ENCODE assay signal across 12 cellular contexts in the genomic region with DNA sequence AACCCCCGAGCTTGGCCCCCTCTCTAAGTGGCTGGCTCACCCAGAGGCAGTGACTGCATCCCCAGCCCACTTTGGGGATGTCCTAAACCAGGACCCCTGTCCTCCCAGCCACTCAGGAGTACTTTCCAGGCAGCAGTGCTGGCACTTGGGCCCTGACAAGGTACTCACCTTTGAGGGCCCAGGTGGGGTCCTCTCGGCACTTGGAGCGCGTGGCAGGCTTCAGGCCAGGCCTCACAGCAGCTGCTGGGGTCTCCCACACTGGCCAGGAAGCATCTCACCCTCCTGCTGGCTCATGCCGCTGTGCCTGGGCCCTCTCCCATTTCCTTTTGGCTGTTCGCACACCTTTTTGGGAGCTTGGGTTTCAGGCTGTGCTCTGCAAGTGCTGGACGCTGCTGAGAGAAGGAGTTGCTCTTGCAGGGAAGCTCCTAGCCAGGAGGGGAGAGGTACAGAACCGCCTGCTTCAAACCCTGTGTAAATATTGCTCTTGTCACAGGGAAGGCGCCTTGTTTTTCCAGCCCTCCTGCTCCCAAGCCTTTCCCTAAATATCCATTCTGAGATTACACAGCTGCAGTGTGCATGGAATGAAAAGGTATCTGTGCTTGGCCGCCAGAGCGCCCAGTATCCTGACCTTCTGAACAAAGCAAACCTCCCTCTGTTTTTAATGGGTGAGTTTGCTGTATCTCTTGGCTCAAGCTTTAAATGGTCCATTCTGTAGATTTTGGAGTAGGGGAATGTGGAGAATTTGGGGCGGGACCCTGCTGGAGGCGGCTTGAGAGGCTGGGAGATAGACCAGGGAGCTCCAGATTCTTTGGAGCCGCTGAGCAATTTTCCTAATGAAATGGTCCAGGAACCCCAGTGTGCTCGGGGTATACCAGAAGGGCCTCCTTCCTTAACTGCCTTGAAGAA. TPM values are rescaled to one million over a fixed set of nuclear protein-coding genes. Genes with fewer than 3 reads are reported as not detected.
A peak's percentile ranks its signal among the peaks of the same experiment; 100 is the strongest.
DNase-seq lines count a peak whose midpoint lies in the region; ATAC-seq, FAIRE-seq and TF ChIP-seq lines count a peak whose summit lies in the region.
"Had no signal": no experiment of that assay in that cellular context is flagged by ENCODE, and none has a peak within 500 bp of the region (broad histone marks: within the 10 kb centered on the region; RNA-seq: fewer than 3 reads in every experiment).

No MANE protein-coding gene starts in this region.

- peak overlapping the region; percentile 45 for H3K4me2 ChIP-seq in astrocyte (ENCODE audit: low read length)

- H3K27ac ChIP-seq in astrocyte (ENCODE audit: low read depth, low read length) (peak overlapping the region; percentile 49), kidney (ENCODE audit: low read depth in 2 of 2, low read length in 2 of 2) (peak overlapping the region in 1 of 2 donors; percentile 54)

- H3K4me1 ChIP-seq in astrocyte (ENCODE audit: insufficient read depth, low read length) (peaks cover 44% of the 10 kb centered on the region), kidney (ENCODE audit: control insufficient read depth in 1 of 2, insufficient read depth in 1 of 2, low read depth in 1 of 2, low read length in 2 of 2) (peaks cover 19 to 24% of the 10 kb centered on the region in 2 donors)

- peak overlapping the region; percentile 30 for H3K9ac ChIP-seq in astrocyte (ENCODE audit: low read length)
- H3K9ac ChIP-seq in kidney (ENCODE audit: low read length in 2 of 2) = peak overlapping the region in 1 of 2 donors; percentile 41

- H4K20me1 ChIP-seq in astrocyte (ENCODE audit: insufficient read depth, low read length) = peaks cover 46% of the 10 kb centered on the region

- FAIRE-seq in astrocyte (lab: Jason Lieb, UNC) = no peak
- FAIRE-seq in kidney (lab: Jason Lieb, UNC) = no peak

- POLR2A ChIA-PET in activated CD8-positive, alpha-beta T cell treated with anti-CD3 and anti-CD28 coated beads, Interleukin-2, amount 10 ng/mL, durations not matched to agents 7 days and 5 days (lab: Charles Lee) = interaction anchor here (1.2 kb wide), 1 partner anchor 156 kb away, joined by 5 read pairs; no protein-coding TSS in a partner anchor

- H3K9me3 ChIP-seq in astrocyte (ENCODE audit: insufficient read depth, low read depth, low read length) (no peaks in the 10 kb centered on the region), kidney (ENCODE audit: control insufficient read depth in 1 of 2, low read length in 2 of 2) (no peaks in the 10 kb centered on the region)
- H3K9me3 ChIP-seq: adrenal gland had no signal

- DNase-seq in astrocyte (ENCODE audit: low read depth) (peak; percentile 78), kidney (peak; percentile 57), smooth muscle cell of the brain vasculature (ENCODE audit: low read depth, low spot score) (peak; percentile 87)
- DNase-seq in activated CD8-positive, alpha-beta T cell treated with anti-CD3 and anti-CD28 coated beads, Interleukin-2, amount 10 ng/mL, durations not matched to agents 7 days and 5 days = no peak
- DNase-seq: activated CD4-positive, alpha-beta memory T cell treated with anti-CD3 and anti-CD28 coated beads for 36 hours; DND-41 had no signal

- no peak for TF ChIP-seq CTCF in astrocyte (IDR thresholded peaks at IDR 0.05; ENCODE audit: insufficient read depth, low read depth, low read length)
- TF ChIP-seq CTCF in kidney (IDR thresholded peaks at IDR 0.05; ENCODE audit: borderline replicate concordance, extremely low read depth, insufficient read depth) = no peak

- CTCF ChIA-PET in activated CD8-positive, alpha-beta T cell treated with anti-CD3 and anti-CD28 coated beads, Interleukin-2, amount 10 ng/mL, durations not matched to agents 7 days and 5 days (lab: Charles Lee) = interaction anchor here (0.7 to 5.5 kb wide), 11 partner anchors 11 to 203 kb away, joined by 3 to 41 read pairs (median 3); partner anchors contain the start of genes FLNB, HTD2 and RPP14

- no peak for TF ChIP-seq RAD21 in Ishikawa (IDR thresholded peaks at IDR 0.05; ENCODE audit: low read depth)

- H3K9me3 Mint-ChIP-seq in astrocyte (ENCODE audit: unreplicated experiment) = no peaks in the 10 kb centered on the region
- H3K9me3 Mint-ChIP-seq in activated CD8-positive, alpha-beta T cell treated with anti-CD3 and anti-CD28 coated beads, Interleukin-2, amount 10 ng/mL, durations not matched to agents 7 days and 5 days (ENCODE audit: insufficient read depth) = no peaks in the 10 kb centered on the region
- H3K9me3 Mint-ChIP-seq: activated CD4-positive, alpha-beta memory T cell treated with anti-CD3 and anti-CD28 coated beads for 36 hours; IgD-negative memory B cell had no signal

- H3K4me3 Mint-ChIP-seq in astrocyte (ENCODE audit: unreplicated experiment) = no peak overlapping the region
- no peak overlapping the region for H3K4me3 Mint-ChIP-seq in activated CD8-positive, alpha-beta T cell treated with anti-CD3 and anti-CD28 coated beads, Interleukin-2, amount 10 ng/mL, durations not matched to agents 7 days and 5 days
- H3K4me3 Mint-ChIP-seq: activated CD4-positive, alpha-beta memory T cell treated with anti-CD3 and anti-CD28 coated beads for 36 hours had no signal

- H3K4me3 ChIP-seq in astrocyte (ENCODE audit: insufficient read depth, low read depth, low read length) = no peak overlapping the region
- no peak overlapping the region for H3K4me3 ChIP-seq in kidney (ENCODE audit: low read length in 2 of 2)
- H3K4me3 ChIP-seq: adrenal gland had no signal

- peak overlapping the region; percentile 69 for H3K27ac Mint-ChIP-seq in astrocyte (ENCODE audit: unreplicated experiment)
- H3K27ac Mint-ChIP-seq in activated CD8-positive, alpha-beta T cell treated with anti-CD3 and anti-CD28 coated beads, Interleukin-2, amount 10 ng/mL, durations not matched to agents 7 days and 5 days = no peak overlapping the region
- H3K27ac Mint-ChIP-seq: activated CD4-positive, alpha-beta memory T cell treated with anti-CD3 and anti-CD28 coated beads for 36 hours; IgD-negative memory B cell had no signal

- intact Hi-C loops in kidney (cut with DNase I) = no loop called here

- H3K36me3 ChIP-seq in astrocyte (ENCODE audit: insufficient read depth, low read length) (peaks cover 36% of the 10 kb centered on the region), kidney (ENCODE audit: control insufficient read depth in 1 of 2, insufficient read depth in 2 of 2, low read length in 2 of 2) (peaks cover 17 to 31% of the 10 kb centered on the region in 2 donors)

- H3K27me3 ChIP-seq in astrocyte (ENCODE audit: insufficient read depth, low read length) = no peaks in the 10 kb centered on the region
- H3K27me3 ChIP-seq: adrenal gland had no signal

- peak; percentile 26; the same call in 1 of the 2 replicates for TF ChIP-seq EP300 in Ishikawa (IDR thresholded peaks at IDR 0.05; ENCODE audit: borderline replicate concordance)

- no peak for ATAC-seq in HG03045 (IDR thresholded peaks at IDR 0.05; ENCODE audit: unreplicated experiment)
- no peak for ATAC-seq in activated CD8-positive, alpha-beta T cell treated with anti-CD3 and anti-CD28 coated beads, Interleukin-2, amount 10 ng/mL, durations not matched to agents 7 days and 5 days
- no peak for ATAC-seq in GM21526 (IDR thresholded peaks at IDR 0.05; ENCODE audit: low FRiP score, unreplicated experiment)

- H3K4me1 Mint-ChIP-seq in astrocyte (ENCODE audit: low read depth, unreplicated experiment) = peaks cover 45% of the 10 kb centered on the region
- peaks cover 9% of the 10 kb centered on the region for H3K4me1 Mint-ChIP-seq in activated CD8-positive, alpha-beta T cell treated with anti-CD3 and anti-CD28 coated beads, Interleukin-2, amount 10 ng/mL, durations not matched to agents 7 days and 5 days (ENCODE audit: low read depth)

- H3K36me3 Mint-ChIP-seq in astrocyte (ENCODE audit: low read depth, unreplicated experiment) = peaks cover 43% of the 10 kb centered on the region
- H3K36me3 Mint-ChIP-seq in activated CD8-positive, alpha-beta T cell treated with anti-CD3 and anti-CD28 coated beads, Interleukin-2, amount 10 ng/mL, durations not matched to agents 7 days and 5 days (ENCODE audit: low read depth) = peaks cover 2% of the 10 kb centered on the region

- H2AFZ ChIP-seq in astrocyte (ENCODE audit: low read depth, low read length) = no peak overlapping the region

- H3K79me2 ChIP-seq in astrocyte (ENCODE audit: insufficient read depth, low read length) = no peaks in the 10 kb centered on the region

- no peaks in the 10 kb centered on the region for H3K27me3 Mint-ChIP-seq in astrocyte (ENCODE audit: low read depth, unreplicated experiment)
- no peaks in the 10 kb centered on the region for H3K27me3 Mint-ChIP-seq in activated CD8-positive, alpha-beta T cell treated with anti-CD3 and anti-CD28 coated beads, Interleukin-2, amount 10 ng/mL, durations not matched to agents 7 days and 5 days (ENCODE audit: low read depth)
- H3K27me3 Mint-ChIP-seq: activated CD4-positive, alpha-beta memory T cell treated with anti-CD3 and anti-CD28 coated beads for 36 hours; IgD-negative memory B cell had no signal

TF ChIP-seq in Ishikawa, 13 proteins besides CTCF, POLR2A, EP300 and RAD21:
- TF ChIP-seq YY1 (IDR thresholded peaks at IDR 0.05; ENCODE audit: low read depth) = no peak
- peak; percentile 91 for TF ChIP-seq TEAD4 (IDR thresholded peaks at IDR 0.05)
- TF ChIP-seq CEBPB (IDR thresholded peaks at IDR 0.05) = no peak
- no peak for TF ChIP-seq FOXM1 (IDR thresholded peaks at IDR 0.05; ENCODE audit: borderline replicate concordance, low read depth)
- TF ChIP-seq CREB1 (IDR thresholded peaks at IDR 0.05; ENCODE audit: low read depth) = no peak

RNA-seq across cellular contexts. Expression of gene DNASE1L3, which starts 45.6 kb away (rescaled TPM):
- total RNA-seq in astrocyte (not detected in 2 replicates), kidney (24.9 TPM)
- polyA plus RNA-seq in kidney (ENCODE audit: insufficient read depth, low read depth, low replicate concordance) = 27.5 TPM
- total RNA-seq in activated CD8-positive, alpha-beta T cell treated with anti-CD3 and anti-CD28 coated beads, Interleukin-2, amount 10 ng/mL, durations not matched to agents 7 days and 5 days = not detected
- total RNA-seq: activated CD4-positive, alpha-beta memory T cell treated with anti-CD3 and anti-CD28 coated beads for 36 hours; RPMI7951 had no signal

Comparison
In these comparisons a context has a peak if more than half of its experiments do, and no peak if none do; other contexts are left out.
1. RNA of gene DNASE1L3, which starts 45.6 kb away (total RNA-seq): 24.9 TPM in kidney (single experiment); not detected in astrocyte and not detected in activated CD8-positive, alpha-beta T cell treated with anti-CD3 and anti-CD28 coated beads, Interleukin-2, amount 10 ng/mL, durations not matched to agents 7 days and 5 days; every median in the first group is over 10 times any median in the second.